Comparison of ENCODE assay signal across 1 cellular context in the genomic region with DNA sequence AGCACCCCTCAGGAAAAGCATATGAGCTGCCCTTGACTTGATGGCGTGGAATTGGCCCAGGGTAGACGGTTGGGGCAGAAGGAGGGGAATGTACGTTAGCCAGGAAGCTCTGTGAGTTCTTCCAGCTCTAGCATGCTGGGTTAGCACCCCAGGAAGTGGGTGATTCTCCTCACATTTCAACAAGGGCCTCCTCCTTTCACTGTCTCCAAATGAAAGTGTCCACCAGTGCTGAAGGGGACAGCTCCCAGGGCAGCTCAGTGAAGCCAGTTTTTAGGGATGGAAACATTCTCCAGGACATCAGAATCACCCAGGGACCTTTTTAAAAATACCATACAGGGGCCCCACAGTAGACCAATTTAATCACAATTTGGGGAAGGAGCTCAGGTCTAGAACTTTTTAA.
TF ChIP-seq lines count a peak whose summit lies in the region.

No MANE protein-coding gene starts in this region.

TF ChIP-seq in HEK293, 187 proteins besides CTCF, POLR2A, EP300 and RAD21 (continued from another document):
- TF ChIP-seq, protein P1, sequence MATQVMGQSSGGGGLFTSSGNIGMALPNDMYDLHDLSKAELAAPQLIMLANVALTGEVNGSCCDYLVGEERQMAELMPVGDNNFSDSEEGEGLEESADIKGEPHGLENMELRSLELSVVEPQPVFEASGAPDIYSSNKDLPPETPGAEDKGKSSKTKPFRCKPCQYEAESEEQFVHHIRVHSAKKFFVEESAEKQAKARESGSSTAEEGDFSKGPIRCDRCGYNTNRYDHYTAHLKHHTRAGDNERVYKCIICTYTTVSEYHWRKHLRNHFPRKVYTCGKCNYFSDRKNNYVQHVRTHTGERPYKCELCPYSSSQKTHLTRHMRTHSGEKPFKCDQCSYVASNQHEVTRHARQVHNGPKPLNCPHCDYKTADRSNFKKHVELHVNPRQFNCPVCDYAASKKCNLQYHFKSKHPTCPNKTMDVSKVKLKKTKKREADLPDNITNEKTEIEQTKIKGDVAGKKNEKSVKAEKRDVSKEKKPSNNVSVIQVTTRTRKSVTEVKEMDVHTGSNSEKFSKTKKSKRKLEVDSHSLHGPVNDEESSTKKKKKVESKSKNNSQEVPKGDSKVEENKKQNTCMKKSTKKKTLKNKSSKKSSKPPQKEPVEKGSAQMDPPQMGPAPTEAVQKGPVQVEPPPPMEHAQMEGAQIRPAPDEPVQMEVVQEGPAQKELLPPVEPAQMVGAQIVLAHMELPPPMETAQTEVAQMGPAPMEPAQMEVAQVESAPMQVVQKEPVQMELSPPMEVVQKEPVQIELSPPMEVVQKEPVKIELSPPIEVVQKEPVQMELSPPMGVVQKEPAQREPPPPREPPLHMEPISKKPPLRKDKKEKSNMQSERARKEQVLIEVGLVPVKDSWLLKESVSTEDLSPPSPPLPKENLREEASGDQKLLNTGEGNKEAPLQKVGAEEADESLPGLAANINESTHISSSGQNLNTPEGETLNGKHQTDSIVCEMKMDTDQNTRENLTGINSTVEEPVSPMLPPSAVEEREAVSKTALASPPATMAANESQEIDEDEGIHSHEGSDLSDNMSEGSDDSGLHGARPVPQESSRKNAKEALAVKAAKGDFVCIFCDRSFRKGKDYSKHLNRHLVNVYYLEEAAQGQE (tag by site-specific recombination; IDR thresholded peaks at IDR 0.05): peak; percentile 90
